In genomic region chr5:125198270-125198974, GRCh38 we compare ENCODE assay signal across 1 cellular context.
TF ChIP-seq lines count a peak whose summit lies in the region.

No MANE protein-coding gene starts in this region.

TF ChIP-seq in GM23338, 12 proteins besides CTCF, POLR2A, EP300 and RAD21 (continued from another document):
- TF ChIP-seq POLR2AphosphoS5 (IDR thresholded peaks at IDR 0.05; ENCODE audit: low read depth) (no peak), NANOG (IDR thresholded peaks at IDR 0.05; ENCODE audit: borderline replicate concordance) (no peak), EZH2phosphoT487 (IDR thresholded peaks at IDR 0.05; ENCODE audit: unreplicated experiment) (no peak), ETS1 (IDR thresholded peaks at IDR 0.05) (no peak), CREB1 (CRISPR knock-in tag; IDR thresholded peaks at IDR 0.05; ENCODE audit: low read depth) (no peak), JUNB (IDR thresholded peaks at IDR 0.05; ENCODE audit: unreplicated experiment) (no peak), REST (IDR thresholded peaks at IDR 0.05; ENCODE audit: unreplicated experiment) (no peak)
